In genomic region chr9:137316012-137316981, GRCh38 we compare ENCODE assay signal across 2 cellular contexts.
TF ChIP-seq lines count a peak whose summit lies in the region.

No MANE protein-coding gene starts in this region.

TF ChIP-seq in K562, 482 proteins besides CTCF, POLR2A, EP300 and RAD21 (continued from another document and continues in another):
- TF ChIP-seq ZBTB33 (CRISPR knock-in tag; IDR thresholded peaks at IDR 0.05) (peak; percentile 74), SAFB (IDR thresholded peaks at IDR 0.05; ENCODE audit: borderline replicate concordance, low read depth, low read length) (0 out of 2 replicates have a peak, but pooled peaks have one; percentile 39), FIP1L1 (IDR thresholded peaks at IDR 0.05; ENCODE audit: low read depth, low read length, poor library complexity, severe bottlenecking) (peak; percentile 58), TFE3 (CRISPR knock-in tag; IDR thresholded peaks at IDR 0.05) (no peak), TCF7 (IDR thresholded peaks at IDR 0.05; ENCODE audit: borderline replicate concordance) (peak; percentile 26; the same call in 1 of the 2 replicates), ZZZ3 (IDR thresholded peaks at IDR 0.05) (no peak), NFRKB (IDR thresholded peaks at IDR 0.05; ENCODE audit: low read depth) (peak; percentile 57; the same call in 1 of the 2 replicates), GTF2B (IDR thresholded peaks at IDR 0.05; ENCODE audit: extremely low read depth, insufficient read length) (no peak), RBM39 (optimal IDR thresholded peaks at IDR 0.05; ENCODE audit: low read depth, low read length) (no peak), BMI1 (IDR thresholded peaks at IDR 0.05; ENCODE audit: low read length) (no peak), ZNF282 (CRISPR knock-in tag; IDR thresholded peaks at IDR 0.05) (no peak), ZNF146 (CRISPR knock-in tag; IDR thresholded peaks at IDR 0.05; ENCODE audit: unreplicated experiment) (no peak), RBM25 (IDR thresholded peaks at IDR 0.05; ENCODE audit: low read depth, low read length, severe bottlenecking) (no peak), PHF8 (IDR thresholded peaks at IDR 0.05; ENCODE audit: borderline replicate concordance, low read length) (peak; percentile 57; the same call in 1 of the 2 replicates), RBFOX2 (IDR thresholded peaks at IDR 0.05; ENCODE audit: low read depth, low read length) (peak; percentile 80)
- TF ChIP-seq, protein P1, sequence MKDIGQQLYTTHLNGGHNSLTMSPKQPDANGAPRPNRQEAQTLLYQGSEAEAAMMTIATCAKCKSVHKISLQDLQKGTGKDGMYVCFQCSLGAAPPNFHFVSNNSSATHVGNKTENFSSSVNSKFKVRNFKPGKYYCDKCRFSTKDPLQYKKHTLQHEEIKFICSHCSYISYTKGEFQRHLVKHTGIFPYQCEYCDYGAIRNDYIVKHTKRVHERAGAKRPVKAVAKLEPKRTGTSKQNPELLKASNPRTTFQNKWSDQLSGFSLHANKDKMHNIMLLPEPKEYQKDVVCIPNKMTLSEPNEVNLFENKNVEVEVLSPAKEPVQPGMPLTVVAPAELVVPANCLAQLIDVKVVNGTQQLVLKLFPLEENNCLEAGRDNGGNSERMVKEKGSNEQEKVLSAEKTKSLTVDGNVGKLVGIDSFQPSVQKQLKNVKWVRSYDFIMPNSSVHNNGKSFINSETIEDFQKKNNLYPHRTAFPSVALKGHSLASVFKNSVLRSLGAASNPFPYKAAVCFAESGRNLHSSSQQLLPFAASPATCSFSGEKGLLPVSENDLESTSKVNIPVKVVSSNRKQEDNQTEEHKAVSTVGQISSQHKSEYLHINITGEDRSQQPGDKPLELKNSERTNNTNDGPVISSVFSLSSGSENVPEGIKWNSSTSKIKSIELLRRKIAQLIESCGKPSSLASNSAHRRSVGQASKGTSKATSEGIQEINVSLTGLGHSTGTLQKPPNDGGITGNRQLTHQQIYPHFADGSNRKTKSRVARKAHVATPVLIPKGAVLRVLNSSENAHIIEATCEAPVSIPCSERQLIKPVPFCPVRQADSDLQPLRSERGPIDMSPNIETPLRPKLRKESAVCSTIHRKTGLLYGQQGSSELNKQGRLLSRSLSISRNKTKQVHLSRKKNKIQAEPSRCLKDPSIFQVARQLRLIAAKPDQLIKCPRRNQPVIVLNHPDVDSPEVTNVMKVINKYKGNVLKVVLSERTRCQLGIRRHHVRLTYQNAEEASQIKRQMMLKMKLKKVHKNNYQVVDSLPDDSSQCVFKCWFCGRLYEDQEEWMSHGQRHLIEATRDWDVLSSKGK (CRISPR knock-in tag; IDR thresholded peaks at IDR 0.05), result no peak
- TF ChIP-seq, protein P2, sequence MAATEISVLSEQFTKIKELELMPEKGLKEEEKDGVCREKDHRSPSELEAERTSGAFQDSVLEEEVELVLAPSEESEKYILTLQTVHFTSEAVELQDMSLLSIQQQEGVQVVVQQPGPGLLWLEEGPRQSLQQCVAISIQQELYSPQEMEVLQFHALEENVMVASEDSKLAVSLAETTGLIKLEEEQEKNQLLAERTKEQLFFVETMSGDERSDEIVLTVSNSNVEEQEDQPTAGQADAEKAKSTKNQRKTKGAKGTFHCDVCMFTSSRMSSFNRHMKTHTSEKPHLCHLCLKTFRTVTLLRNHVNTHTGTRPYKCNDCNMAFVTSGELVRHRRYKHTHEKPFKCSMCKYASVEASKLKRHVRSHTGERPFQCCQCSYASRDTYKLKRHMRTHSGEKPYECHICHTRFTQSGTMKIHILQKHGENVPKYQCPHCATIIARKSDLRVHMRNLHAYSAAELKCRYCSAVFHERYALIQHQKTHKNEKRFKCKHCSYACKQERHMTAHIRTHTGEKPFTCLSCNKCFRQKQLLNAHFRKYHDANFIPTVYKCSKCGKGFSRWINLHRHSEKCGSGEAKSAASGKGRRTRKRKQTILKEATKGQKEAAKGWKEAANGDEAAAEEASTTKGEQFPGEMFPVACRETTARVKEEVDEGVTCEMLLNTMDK (IDR thresholded peaks at IDR 0.05; ENCODE audit: borderline replicate concordance, insufficient read depth, low read depth, low read length, poor library complexity, severe bottlenecking), result no peak

TF ChIP-seq in HepG2, 621 proteins besides CTCF, POLR2A, EP300 and RAD21 (continued from another document):
- TF ChIP-seq, protein P3, sequence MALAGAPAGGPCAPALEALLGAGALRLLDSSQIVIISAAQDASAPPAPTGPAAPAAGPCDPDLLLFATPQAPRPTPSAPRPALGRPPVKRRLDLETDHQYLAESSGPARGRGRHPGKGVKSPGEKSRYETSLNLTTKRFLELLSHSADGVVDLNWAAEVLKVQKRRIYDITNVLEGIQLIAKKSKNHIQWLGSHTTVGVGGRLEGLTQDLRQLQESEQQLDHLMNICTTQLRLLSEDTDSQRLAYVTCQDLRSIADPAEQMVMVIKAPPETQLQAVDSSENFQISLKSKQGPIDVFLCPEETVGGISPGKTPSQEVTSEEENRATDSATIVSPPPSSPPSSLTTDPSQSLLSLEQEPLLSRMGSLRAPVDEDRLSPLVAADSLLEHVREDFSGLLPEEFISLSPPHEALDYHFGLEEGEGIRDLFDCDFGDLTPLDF (CRISPR knock-in tag; IDR thresholded peaks at IDR 0.05), result no peak
- TF ChIP-seq KMT2B (CRISPR knock-in tag; IDR thresholded peaks at IDR 0.05) (no peak), USF2 (IDR thresholded peaks at IDR 0.05; ENCODE audit: low read depth, low read length) (no peak), USF2 (CRISPR knock-in tag; IDR thresholded peaks at IDR 0.05; ENCODE audit: borderline replicate concordance) (no peak), CREB1 (IDR thresholded peaks at IDR 0.05) (no peak), CREB1 (CRISPR knock-in tag; IDR thresholded peaks at IDR 0.05) (no peak), LBX2 (CRISPR knock-in tag; IDR thresholded peaks at IDR 0.05; ENCODE audit: borderline replicate concordance) (no peak), ZNF510 (CRISPR knock-in tag; IDR thresholded peaks at IDR 0.05; ENCODE audit: low read depth) (no peak), NPAS2 (CRISPR knock-in tag; IDR thresholded peaks at IDR 0.05; ENCODE audit: borderline replicate concordance) (no peak), ZSCAN25 (CRISPR knock-in tag; IDR thresholded peaks at IDR 0.05) (peak; percentile 59; the same call in 1 of the 2 replicates), ZFX (CRISPR knock-in tag; IDR thresholded peaks at IDR 0.05; ENCODE audit: low read depth) (no peak), RBFOX2 (IDR thresholded peaks at IDR 0.05; ENCODE audit: low read depth, low read length) (peak; percentile 17; the same call in 1 of the 2 replicates), CCDC6 (CRISPR knock-in tag; IDR thresholded peaks at IDR 0.05) (no peak), ZNF777 (CRISPR knock-in tag; IDR thresholded peaks at IDR 0.05) (peak; percentile 65; the same call in 1 of the 2 replicates), ZNF484 (CRISPR knock-in tag; IDR thresholded peaks at IDR 0.05; ENCODE audit: borderline replicate concordance, low read depth) (no peak), ZNF549 (CRISPR knock-in tag; IDR thresholded peaks at IDR 0.05) (no peak), KLF9 (CRISPR knock-in tag; IDR thresholded peaks at IDR 0.05; ENCODE audit: low read depth) (no peak), TSC22D2 (CRISPR knock-in tag; IDR thresholded peaks at IDR 0.05; ENCODE audit: borderline replicate concordance) (no peak), DDIT3 (CRISPR knock-in tag; IDR thresholded peaks at IDR 0.05) (no peak), DNMT1 (CRISPR knock-in tag; IDR thresholded peaks at IDR 0.05) (no peak), SMARCE1 (IDR thresholded peaks at IDR 0.05; ENCODE audit: borderline replicate concordance) (no peak), YEATS4 (CRISPR knock-in tag; IDR thresholded peaks at IDR 0.05; ENCODE audit: borderline replicate concordance) (0 out of 2 replicates have a peak, but pooled peaks have one; percentile 37), SAP130 (CRISPR knock-in tag; IDR thresholded peaks at IDR 0.05; ENCODE audit: low read depth) (0 out of 2 replicates have a peak, but pooled peaks have one; percentile 18), ZNF121 (CRISPR knock-in tag; IDR thresholded peaks at IDR 0.05) (no peak)
- TF ChIP-seq, protein P4, sequence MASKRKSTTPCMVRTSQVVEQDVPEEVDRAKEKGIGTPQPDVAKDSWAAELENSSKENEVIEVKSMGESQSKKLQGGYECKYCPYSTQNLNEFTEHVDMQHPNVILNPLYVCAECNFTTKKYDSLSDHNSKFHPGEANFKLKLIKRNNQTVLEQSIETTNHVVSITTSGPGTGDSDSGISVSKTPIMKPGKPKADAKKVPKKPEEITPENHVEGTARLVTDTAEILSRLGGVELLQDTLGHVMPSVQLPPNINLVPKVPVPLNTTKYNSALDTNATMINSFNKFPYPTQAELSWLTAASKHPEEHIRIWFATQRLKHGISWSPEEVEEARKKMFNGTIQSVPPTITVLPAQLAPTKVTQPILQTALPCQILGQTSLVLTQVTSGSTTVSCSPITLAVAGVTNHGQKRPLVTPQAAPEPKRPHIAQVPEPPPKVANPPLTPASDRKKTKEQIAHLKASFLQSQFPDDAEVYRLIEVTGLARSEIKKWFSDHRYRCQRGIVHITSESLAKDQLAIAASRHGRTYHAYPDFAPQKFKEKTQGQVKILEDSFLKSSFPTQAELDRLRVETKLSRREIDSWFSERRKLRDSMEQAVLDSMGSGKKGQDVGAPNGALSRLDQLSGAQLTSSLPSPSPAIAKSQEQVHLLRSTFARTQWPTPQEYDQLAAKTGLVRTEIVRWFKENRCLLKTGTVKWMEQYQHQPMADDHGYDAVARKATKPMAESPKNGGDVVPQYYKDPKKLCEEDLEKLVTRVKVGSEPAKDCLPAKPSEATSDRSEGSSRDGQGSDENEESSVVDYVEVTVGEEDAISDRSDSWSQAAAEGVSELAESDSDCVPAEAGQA (IDR thresholded peaks at IDR 0.05; ENCODE audit: low read depth), result no peak
- TF ChIP-seq, protein P4 (CRISPR knock-in tag; IDR thresholded peaks at IDR 0.05; ENCODE audit: borderline replicate concordance), result no peak
- TF ChIP-seq, protein P5, sequence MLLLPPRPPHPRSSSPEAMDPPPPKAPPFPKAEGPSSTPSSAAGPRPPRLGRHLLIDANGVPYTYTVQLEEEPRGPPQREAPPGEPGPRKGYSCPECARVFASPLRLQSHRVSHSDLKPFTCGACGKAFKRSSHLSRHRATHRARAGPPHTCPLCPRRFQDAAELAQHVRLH (CRISPR knock-in tag; IDR thresholded peaks at IDR 0.05; ENCODE audit: borderline replicate concordance, low read depth), result no peak
- TF ChIP-seq, protein P6, sequence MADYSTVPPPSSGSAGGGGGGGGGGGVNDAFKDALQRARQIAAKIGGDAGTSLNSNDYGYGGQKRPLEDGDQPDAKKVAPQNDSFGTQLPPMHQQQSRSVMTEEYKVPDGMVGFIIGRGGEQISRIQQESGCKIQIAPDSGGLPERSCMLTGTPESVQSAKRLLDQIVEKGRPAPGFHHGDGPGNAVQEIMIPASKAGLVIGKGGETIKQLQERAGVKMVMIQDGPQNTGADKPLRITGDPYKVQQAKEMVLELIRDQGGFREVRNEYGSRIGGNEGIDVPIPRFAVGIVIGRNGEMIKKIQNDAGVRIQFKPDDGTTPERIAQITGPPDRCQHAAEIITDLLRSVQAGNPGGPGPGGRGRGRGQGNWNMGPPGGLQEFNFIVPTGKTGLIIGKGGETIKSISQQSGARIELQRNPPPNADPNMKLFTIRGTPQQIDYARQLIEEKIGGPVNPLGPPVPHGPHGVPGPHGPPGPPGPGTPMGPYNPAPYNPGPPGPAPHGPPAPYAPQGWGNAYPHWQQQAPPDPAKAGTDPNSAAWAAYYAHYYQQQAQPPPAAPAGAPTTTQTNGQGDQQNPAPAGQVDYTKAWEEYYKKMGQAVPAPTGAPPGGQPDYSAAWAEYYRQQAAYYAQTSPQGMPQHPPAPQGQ (CRISPR knock-in tag; IDR thresholded peaks at IDR 0.05; ENCODE audit: borderline replicate concordance), result no peak
- TF ChIP-seq, protein P7, sequence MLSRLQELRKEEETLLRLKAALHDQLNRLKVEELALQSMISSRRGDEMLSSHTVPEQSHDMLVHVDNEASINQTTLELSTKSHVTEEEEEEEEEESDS (CRISPR knock-in tag; IDR thresholded peaks at IDR 0.05; ENCODE audit: borderline replicate concordance), result no peak
